29 cellular contexts compared by ENCODE assay signal in the genomic region with DNA sequence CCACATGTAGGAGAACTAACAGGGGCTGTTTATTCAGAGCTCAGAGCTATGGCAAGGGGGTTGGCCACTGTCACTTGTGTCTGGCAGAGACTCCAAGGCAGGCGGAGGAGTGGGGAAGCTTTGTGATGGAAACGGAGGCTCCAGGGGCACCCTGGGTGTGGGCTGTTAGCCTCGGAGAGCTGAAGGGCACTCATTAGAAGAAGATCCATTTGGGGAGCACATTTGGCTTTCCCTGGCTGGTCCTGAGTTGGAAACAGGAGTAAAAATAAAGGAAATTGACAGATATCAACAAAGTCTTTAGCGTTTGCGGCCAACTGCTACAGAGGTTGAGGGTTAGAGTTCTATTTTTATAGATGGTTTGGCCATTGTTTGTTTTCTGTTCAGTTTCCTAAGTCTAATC.
"Had no signal": no experiment of that assay in that cellular context is flagged by ENCODE, and none has a peak within 500 bp of the region (broad histone marks: within the 10 kb centered on the region; RNA-seq: fewer than 3 reads in every experiment).

No MANE protein-coding gene starts in this region.

- H3K4me1 ChIP-seq: parathyroid adenoma, right lobe of liver, stomach, thyroid gland, tibial nerve, upper lobe of left lung had no signal

- H3K4me3 ChIP-seq: ovary, right lobe of liver, sigmoid colon, stomach, thoracic aorta, thyroid gland, tibial nerve, upper lobe of left lung had no signal

- H3K36me3 ChIP-seq: neutrophil, ovary, right lobe of liver, sigmoid colon, stomach, thoracic aorta, thyroid gland, tibial nerve, upper lobe of left lung had no signal

- H3K36me3 Mint-ChIP-seq: naive B cell; natural killer cell treated with Interleukin-12 subunit alpha and Interleukin-12 subunit beta and Interleukin-15 and Interleukin-18, amount 100 ng/mL, for 72 hours; stimulated activated effector memory CD8-positive, alpha-beta T cell treated with anti-CD3 and anti-CD28 coated beads, Interleukin-12 subunit alpha, Interleukin-12 subunit beta, amount 100 ng/mL, for 72 hours; stimulated activated naive B cell treated with anti-CD40 and anti-IgM and Interleukin-4, amounts not matched to agents 10 μg/mL and 1 μg/mL and 100 μg/mL, for 72 hours had no signal

- H3K4me1 Mint-ChIP-seq: naive B cell; naive thymus-derived CD8-positive, alpha-beta T cell; neural crest cell; stimulated activated effector memory CD8-positive, alpha-beta T cell treated with anti-CD3 and anti-CD28 coated beads, Interleukin-12 subunit alpha, Interleukin-12 subunit beta, amount 100 ng/mL, for 72 hours; stimulated activated naive B cell treated with anti-CD40 and anti-IgM and Interleukin-4, amounts not matched to agents 10 μg/mL and 1 μg/mL and 100 μg/mL, for 72 hours had no signal

- ATAC-seq: naive thymus-derived CD8-positive, alpha-beta T cell; natural killer cell treated with Interleukin-12 subunit alpha and Interleukin-12 subunit beta and Interleukin-15 and Interleukin-18, amount 100 ng/mL, for 72 hours; right cardiac atrium; right lobe of liver; stimulated activated effector memory CD8-positive, alpha-beta T cell treated with anti-CD3 and anti-CD28 coated beads, Interleukin-12 subunit alpha, Interleukin-12 subunit beta, amount 100 ng/mL, for 72 hours; stimulated activated naive B cell treated with anti-CD40 and anti-IgM and Interleukin-4, amounts not matched to agents 10 μg/mL and 1 μg/mL and 100 μg/mL, for 72 hours had no signal

- H3K9me3 ChIP-seq: neutrophil, ovary, sigmoid colon, stomach, thoracic aorta, thyroid gland, upper lobe of left lung had no signal

- H2AFZ ChIP-seq: parathyroid adenoma had no signal

- H3K27me3 ChIP-seq: neutrophil, ovary, right lobe of liver, sigmoid colon, stomach, thyroid gland, tibial nerve, upper lobe of left lung had no signal

- H3K4me3 Mint-ChIP-seq: naive B cell; naive thymus-derived CD8-positive, alpha-beta T cell; natural killer cell treated with Interleukin-12 subunit alpha and Interleukin-12 subunit beta and Interleukin-15 and Interleukin-18, amount 100 ng/mL, for 72 hours; nephron progenitor cell; neural crest cell; stimulated activated effector memory CD8-positive, alpha-beta T cell treated with anti-CD3 and anti-CD28 coated beads, Interleukin-12 subunit alpha, Interleukin-12 subunit beta, amount 100 ng/mL, for 72 hours; stimulated activated naive B cell treated with anti-CD40 and anti-IgM and Interleukin-4, amounts not matched to agents 10 μg/mL and 1 μg/mL and 100 μg/mL, for 72 hours; stimulated activated naive CD8-positive, alpha-beta T cell treated with anti-CD3 and anti-CD28 coated beads, Interleukin-15, Interleukin-2, amounts not matched to agents 100 ng/mL and 50 ng/mL, for 24 hours had no signal

- H3K27ac ChIP-seq: neutrophil, ovary, parathyroid adenoma, right lobe of liver, sigmoid colon, stomach, thoracic aorta, thyroid gland, tibial nerve, upper lobe of left lung had no signal

- H3K79me2 ChIP-seq: parathyroid adenoma had no signal

- H3K9me3 Mint-ChIP-seq: natural killer cell treated with Interleukin-12 subunit alpha and Interleukin-12 subunit beta and Interleukin-15 and Interleukin-18, amount 100 ng/mL, for 72 hours; nephron progenitor cell; neural crest cell; stimulated activated naive CD8-positive, alpha-beta T cell treated with anti-CD3 and anti-CD28 coated beads, Interleukin-15, Interleukin-2, amounts not matched to agents 100 ng/mL and 50 ng/mL, for 24 hours had no signal

- H3K27ac Mint-ChIP-seq: naive B cell; naive thymus-derived CD8-positive, alpha-beta T cell; natural killer cell treated with Interleukin-12 subunit alpha and Interleukin-12 subunit beta and Interleukin-15 and Interleukin-18, amount 100 ng/mL, for 72 hours; nephron progenitor cell; progenitor cell of endocrine pancreas; stimulated activated effector memory CD8-positive, alpha-beta T cell treated with anti-CD3 and anti-CD28 coated beads, Interleukin-12 subunit alpha, Interleukin-12 subunit beta, amount 100 ng/mL, for 72 hours; stimulated activated naive B cell treated with anti-CD40 and anti-IgM and Interleukin-4, amounts not matched to agents 10 μg/mL and 1 μg/mL and 100 μg/mL, for 72 hours; stimulated activated naive CD8-positive, alpha-beta T cell treated with anti-CD3 and anti-CD28 coated beads, Interleukin-15, Interleukin-2, amounts not matched to agents 100 ng/mL and 50 ng/mL, for 24 hours had no signal

- H3K27me3 Mint-ChIP-seq: progenitor cell of endocrine pancreas; stimulated activated naive CD8-positive, alpha-beta T cell treated with anti-CD3 and anti-CD28 coated beads, Interleukin-15, Interleukin-2, amounts not matched to agents 100 ng/mL and 50 ng/mL, for 24 hours had no signal

- DNase-seq: naive B cell; naive thymus-derived CD8-positive, alpha-beta T cell; nephron progenitor cell; nucleus accumbens; ovary; posterior cingulate gyrus; retina; right cardiac atrium; right lobe of liver; sigmoid colon; small intestine; stimulated activated CD4-positive, alpha-beta T cell treated with anti-CD3 and anti-CD28 coated beads, Interleukin-15, amount 100 ng/mL, for 24 hours; stimulated activated CD4-positive, alpha-beta T cell treated with anti-CD3 and anti-CD28 coated beads, Interleukin-2, amount 100 ng/mL, for 24 hours; stimulated activated CD4-positive, alpha-beta T cell treated with anti-CD3 and anti-CD28 coated beads, Interleukin-2, amount 100 ng/mL, for 48 hours; stimulated activated CD4-positive, alpha-beta T cell treated with anti-CD3 and anti-CD28 coated beads, Interleukin-4, amount 100 ng/mL, for 24 hours; stimulated activated naive B cell treated with anti-CD40 and anti-IgM and Interleukin-4, amounts not matched to agents 10 μg/mL and 1 μg/mL and 100 μg/mL, for 72 hours; stimulated activated naive CD4-positive, alpha-beta T cell treated with Interleukin-2 at 50 U/mL for 16 hours; stomach; thyroid gland; upper lobe of left lung had no signal
